In the genomic region with DNA sequence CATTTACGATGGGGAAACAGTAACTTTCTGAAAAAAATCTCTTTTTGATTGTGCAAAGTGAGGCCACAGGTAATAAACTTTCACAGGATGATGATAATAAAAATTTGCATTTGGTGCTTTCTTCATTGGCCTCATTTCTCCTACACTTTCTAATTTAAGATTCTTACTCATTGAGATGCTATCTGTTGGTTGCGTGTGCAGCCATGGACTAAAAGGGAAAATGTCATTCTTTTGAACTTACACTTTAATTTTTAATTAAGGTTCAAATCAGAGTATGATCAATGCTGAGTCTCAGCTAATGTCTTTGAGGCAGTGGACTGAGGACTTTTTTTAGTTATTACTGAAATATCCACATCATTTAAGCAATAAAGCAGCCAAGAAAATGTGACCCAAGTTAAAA, we compare ENCODE assay signal across 19 cellular contexts.
DNase-seq lines count a peak whose midpoint lies in the region; TF ChIP-seq lines count a peak whose summit lies in the region.
"Had no signal": no experiment of that assay in that cellular context is flagged by ENCODE, and none has a peak within 500 bp of the region (broad histone marks: within the 10 kb centered on the region; RNA-seq: fewer than 3 reads in every experiment).

No MANE protein-coding gene starts in this region.

- no peaks in the 10 kb centered on the region for H4K20me1 ChIP-seq in osteoblast (ENCODE audit: insufficient read depth, low read length)

- H3K36me3 ChIP-seq in osteoblast (ENCODE audit: insufficient read depth, low read length): peaks cover 39% of the 10 kb centered on the region
- H3K36me3 ChIP-seq: BE2C had no signal

- no peaks in the 10 kb centered on the region for H3K79me2 ChIP-seq in osteoblast (ENCODE audit: insufficient read depth, low read length)

- H2AFZ ChIP-seq in osteoblast (ENCODE audit: low read length): peak overlapping the region; percentile 23

- peak overlapping the region; percentile 46 for H3K27ac ChIP-seq in osteoblast (ENCODE audit: low read depth, low read length)

- H3K4me1 ChIP-seq in osteoblast (ENCODE audit: insufficient read depth, low read length): peaks cover 5% of the 10 kb centered on the region
- H3K4me1 ChIP-seq: BE2C had no signal

- no peaks in the 10 kb centered on the region for H3K27me3 ChIP-seq in osteoblast (ENCODE audit: insufficient read depth, low read length)

- H3K4me3 ChIP-seq in osteoblast (ENCODE audit: insufficient read depth, low read length): no peak overlapping the region

- DNase-seq in AG20443 (ENCODE audit: low spot score) (peak; percentile 17), HFFc6 (no peak), osteoblast (ENCODE audit: insufficient read length, low spot score, missing footprints) (no peak), progenitor cell of endocrine pancreas (ENCODE audit: low spot score, unreplicated experiment) (no peak), NCI-H1048 (lab: John Stamatoyannopoulos, UW) (no peak), NCI-H345 treated with DMSO at 0.1 percent for 48 hours (lab: John Stamatoyannopoulos, UW; ENCODE audit: unreplicated experiment) (no peak)
- DNase-seq in activated T-helper 2 cell treated with anti-CD3 and anti-CD28 coated beads, Interferon-gamma antibody, Interleukin-2, Interleukin-4, amounts not matched to agents 10 μg/mL and 5 μg/mL and 100 μg/mL, durations not matched to agents 14 hours and 24 hours and 36 hours (ENCODE audit: low spot score): no peak
- no peak for DNase-seq in activated CD8-positive, alpha-beta memory T cell treated with anti-CD3 and anti-CD28 coated beads for 24 hours
- DNase-seq: 8988T; BE2C; C1 segment of cervical spinal cord; CD4-positive, CD25-positive, alpha-beta regulatory T cell; CD8-positive, alpha-beta memory T cell; COR-L47; GDM1; GOT3; H7; KBM-7 had no signal

- H3K27me3 Mint-ChIP-seq in HFFc6 (ENCODE audit: insufficient read depth) (no peaks in the 10 kb centered on the region; the same call in 1 of the 2 replicates), progenitor cell of endocrine pancreas (no peaks in the 10 kb centered on the region)
- H3K27me3 Mint-ChIP-seq in activated T-helper 2 cell treated with anti-CD3 and anti-CD28 coated beads, Interferon-gamma antibody, Interleukin-2, Interleukin-4, amounts not matched to agents 10 μg/mL and 5 μg/mL and 100 μg/mL, durations not matched to agents 14 hours and 24 hours and 36 hours (ENCODE audit: low read depth): no peaks in the 10 kb centered on the region
- H3K27me3 Mint-ChIP-seq: CD4-positive, CD25-positive, alpha-beta regulatory T cell; CD8-positive, alpha-beta memory T cell; IgD-negative memory B cell had no signal

- peak overlapping the region; percentile 37 for H3K27ac Mint-ChIP-seq in HFFc6
- H3K27ac Mint-ChIP-seq in activated T-helper 2 cell treated with anti-CD3 and anti-CD28 coated beads, Interferon-gamma antibody, Interleukin-2, Interleukin-4, amounts not matched to agents 10 μg/mL and 5 μg/mL and 100 μg/mL, durations not matched to agents 14 hours and 24 hours and 36 hours: peak overlapping the region; percentile 10
- no peak overlapping the region for H3K27ac Mint-ChIP-seq in progenitor cell of endocrine pancreas

- H3K4me1 Mint-ChIP-seq in HFFc6 (ENCODE audit: low read depth) (peaks cover 47% of the 10 kb centered on the region), progenitor cell of endocrine pancreas (ENCODE audit: low read depth) (no peaks in the 10 kb centered on the region)
- H3K4me1 Mint-ChIP-seq in activated T-helper 2 cell treated with anti-CD3 and anti-CD28 coated beads, Interferon-gamma antibody, Interleukin-2, Interleukin-4, amounts not matched to agents 10 μg/mL and 5 μg/mL and 100 μg/mL, durations not matched to agents 14 hours and 24 hours and 36 hours (ENCODE audit: low read depth): peaks cover 6% of the 10 kb centered on the region
- H3K4me1 Mint-ChIP-seq: CD8-positive, alpha-beta memory T cell had no signal

- H3K4me3 Mint-ChIP-seq in HFFc6: 0 out of 2 replicates have a peak overlapping the region, but pooled peaks have one; percentile 12
- H3K4me3 Mint-ChIP-seq in activated T-helper 2 cell treated with anti-CD3 and anti-CD28 coated beads, Interferon-gamma antibody, Interleukin-2, Interleukin-4, amounts not matched to agents 10 μg/mL and 5 μg/mL and 100 μg/mL, durations not matched to agents 14 hours and 24 hours and 36 hours (ENCODE audit: low read depth): no peak overlapping the region
- no peak overlapping the region for H3K4me3 Mint-ChIP-seq in progenitor cell of endocrine pancreas (ENCODE audit: low read depth)
- H3K4me3 Mint-ChIP-seq: CD4-positive, CD25-positive, alpha-beta regulatory T cell; CD8-positive, alpha-beta memory T cell; IgD-negative memory B cell had no signal

- H3K9me3 Mint-ChIP-seq in HFFc6 (no peaks in the 10 kb centered on the region), progenitor cell of endocrine pancreas (ENCODE audit: low read depth) (peaks cover 7% of the 10 kb centered on the region)
- no peaks in the 10 kb centered on the region for H3K9me3 Mint-ChIP-seq in activated T-helper 2 cell treated with anti-CD3 and anti-CD28 coated beads, Interferon-gamma antibody, Interleukin-2, Interleukin-4, amounts not matched to agents 10 μg/mL and 5 μg/mL and 100 μg/mL, durations not matched to agents 14 hours and 24 hours and 36 hours
- H3K9me3 Mint-ChIP-seq: CD8-positive, alpha-beta memory T cell; IgD-negative memory B cell had no signal

- intact Hi-C loops in activated T-helper 2 cell treated with anti-CD3 and anti-CD28 coated beads, Interferon-gamma antibody, Interleukin-2, Interleukin-4, amounts not matched to agents 10 μg/mL and 5 μg/mL and 100 μg/mL, durations not matched to agents 14 hours and 24 hours and 36 hours (cut with micrococcal nuclease): loop anchor here (5.0 kb wide), 1 partner anchor 87 kb away; a partner anchor contains a TSS

- H3K9me3 ChIP-seq in osteoblast (ENCODE audit: low read depth, low read length): peaks cover 3% of the 10 kb centered on the region
- H3K9me3 ChIP-seq: BE2C had no signal

- no peak overlapping the region for H3K4me2 ChIP-seq in osteoblast (ENCODE audit: insufficient read depth, low read length)

- TF ChIP-seq CTCF in HFFc6 (IDR thresholded peaks at IDR 0.05): no peak
- TF ChIP-seq CTCF in osteoblast (IDR thresholded peaks at IDR 0.05; ENCODE audit: extremely low read depth, low read depth, low read length): no peak
- no peak for TF ChIP-seq CTCF in progenitor cell of endocrine pancreas (IDR thresholded peaks at IDR 0.05; ENCODE audit: unreplicated experiment)

- H3K36me3 Mint-ChIP-seq in HFFc6 (ENCODE audit: low read depth): peaks cover 9% of the 10 kb centered on the region
- H3K36me3 Mint-ChIP-seq in activated T-helper 2 cell treated with anti-CD3 and anti-CD28 coated beads, Interferon-gamma antibody, Interleukin-2, Interleukin-4, amounts not matched to agents 10 μg/mL and 5 μg/mL and 100 μg/mL, durations not matched to agents 14 hours and 24 hours and 36 hours (ENCODE audit: low read depth): peaks cover 67% of the 10 kb centered on the region
- H3K36me3 Mint-ChIP-seq in progenitor cell of endocrine pancreas (ENCODE audit: insufficient read depth): peaks cover 38% of the 10 kb centered on the region
